Comparison of ENCODE assay signal across 29 cellular contexts in genomic region chr12:116690016-116690709, GRCh38. TPM values are rescaled to one million over a fixed set of nuclear protein-coding genes. Genes with fewer than 3 reads are reported as not detected.
DNase-seq lines count a peak whose midpoint lies in the region; ATAC-seq, FAIRE-seq and TF ChIP-seq lines count a peak whose summit lies in the region.
"Had no signal": no experiment of that assay in that cellular context is flagged by ENCODE, and none has a peak within 500 bp of the region (broad histone marks: within the 10 kb centered on the region; RNA-seq: fewer than 3 reads in every experiment).

No MANE protein-coding gene starts in this region.

- H2AFZ ChIP-seq in Karpas-422 (ENCODE audit: low read length) = no peak overlapping the region; the same call in 1 of the 2 replicates
- H2AFZ ChIP-seq in GM23248 = no peak overlapping the region

- H3K9me3 ChIP-seq in BLaER1 treated with 17β-estradiol and CSF1 and Interleukin-3, amounts not matched to agents 10 nM and 100 nM (replicated peaks in 1 of 11) = peaks cover 0 to 13% (median 8%) of the 10 kb centered on the region in 11 experiments; a peak in 8 of 22 replicates
- H3K9me3 ChIP-seq in Karpas-422 (ENCODE audit: low read length) (no peaks in the 10 kb centered on the region; the same call in 1 of the 2 replicates), pancreas (no peaks in the 10 kb centered on the region), GM23248 (ENCODE audit: low read depth) (no peaks in the 10 kb centered on the region)
- H3K9me3 ChIP-seq: Caco-2, gastroesophageal sphincter, mucosa of descending colon, spleen, testis had no signal

- H3F3A ChIP-seq in GM23248 (ENCODE audit: insufficient read depth) = no peaks in the 10 kb centered on the region

- H3K4me2 ChIP-seq in BLaER1 treated with 17β-estradiol and CSF1 and Interleukin-3, amounts not matched to agents 10 nM and 100 nM = peak overlapping the region; percentile 47 to 99 (median 97)
- H3K4me2 ChIP-seq in Karpas-422 (ENCODE audit: low read depth, low read length, poor library complexity, severe bottlenecking) (peak overlapping the region; percentile 79), GM23248 (ENCODE audit: unreplicated experiment) (no peak overlapping the region)

- DNase-seq in Karpas-422 (peak; percentile 95), NOMO-1 treated with DMSO at 0.1 percent for 48 hours (lab: John Stamatoyannopoulos, UW; ENCODE audit: unreplicated experiment) (peak; percentile 79), left kidney (ENCODE audit: low read depth, low spot score) (peak; percentile 89), pancreas (no peak), GM23248 (no peak)
- DNase-seq: activated CD4-positive, alpha-beta memory T cell treated with anti-CD3 and anti-CD28 coated beads for 36 hours; activated naive CD4-positive, alpha-beta T cell; activated naive CD8-positive, alpha-beta T cell treated with anti-CD3 and anti-CD28 coated beads, Interleukin-2, amount 50 U/mL, for 24 hours; activated T-cell treated with anti-CD3 and anti-CD28 coated beads, Interleukin-2, amount 50 U/mL, for 72 hours; Caco-2; effector CD8-positive, alpha-beta T cell; mucosa of descending colon; natural killer cell; NCI-H146; NCI-H748 treated with DMSO at 0.1 percent for 48 hours; spleen; stimulated activated CD8-positive, alpha-beta memory T cell treated with anti-CD3 and anti-CD28 coated beads, Interleukin-4, amount 100 ng/mL, for 48 hours; T-helper 17 cell; testis had no signal

- 83 to 87% methylated on average over 7 of the region's 7 CpGs for WGBS in pancreas, 2 donors
- WGBS in GM23248 (ENCODE audit: low coverage in 1 of 2, low lambda C conversion rate in 2 of 2, missing lambda C conversion rate in 2 of 2), 2 experiments = 63 to 65% methylated on average over 7 of the region's 7 CpGs

- ATAC-seq in HG02798 (IDR thresholded peaks at IDR 0.05; ENCODE audit: poor library complexity, unreplicated experiment) (no peak), pancreas (no peak), HG03457 (IDR thresholded peaks at IDR 0.05; ENCODE audit: unreplicated experiment) (no peak)
- ATAC-seq: activated CD4-positive, CD25-positive, alpha-beta regulatory T cell treated with anti-CD3 and anti-CD28 coated beads, Interleukin-2, amount 50 U/mL, for 24 hours; activated naive CD8-positive, alpha-beta T cell treated with anti-CD3 and anti-CD28 coated beads, Interleukin-2, amount 50 U/mL, for 24 hours; activated T-cell treated with anti-CD3 and anti-CD28 coated beads, Interleukin-2, amount 50 U/mL, for 72 hours; gastroesophageal sphincter; HCT116; mucosa of descending colon; natural killer cell; T-helper 17 cell had no signal

- no peak for FAIRE-seq in pancreas (lab: Jason Lieb, UNC)
- FAIRE-seq: astrocyte had no signal

- H3K9ac ChIP-seq in BLaER1 treated with 17β-estradiol and CSF1 and Interleukin-3, amounts not matched to agents 10 nM and 100 nM = peak overlapping the region in 9 of 11 experiments; percentile 1 to 60 (median 35); a peak in 14 of 22 replicates
- H3K9ac ChIP-seq in Karpas-422 (ENCODE audit: low read length) (peak overlapping the region; percentile 62), GM23248 (no peak overlapping the region)

- intact Hi-C loops in pancreas (cut with DNase I) = no loop called here

- peak overlapping the region in 3 of 10 experiments; percentile 10 to 39 (median 18); a peak in 4 of 20 replicates for H3K4me3 ChIP-seq in BLaER1 treated with 17β-estradiol and CSF1 and Interleukin-3, amounts not matched to agents 10 nM and 100 nM
- H3K4me3 ChIP-seq in Karpas-422 (ENCODE audit: low read length) = peak overlapping the region; percentile 58
- no peak overlapping the region for H3K4me3 ChIP-seq in pancreas
- H3K4me3 ChIP-seq in GM23248 = no peak overlapping the region
- H3K4me3 ChIP-seq: coronary artery, gastroesophageal sphincter, mucosa of descending colon, spleen, testis had no signal

- H3K9me2 ChIP-seq in Karpas-422 (replicated peaks; ENCODE audit: insufficient read depth, low read length) = no peaks in the 10 kb centered on the region
- H3K9me2 ChIP-seq in GM23248 (ENCODE audit: insufficient read depth) = no peaks in the 10 kb centered on the region

- peak overlapping the region in 8 of 11 experiments; percentile 25 to 76 (median 49); a peak in 14 of 22 replicates for H3K27ac ChIP-seq in BLaER1 treated with 17β-estradiol and CSF1 and Interleukin-3, amounts not matched to agents 10 nM and 100 nM
- H3K27ac ChIP-seq in Karpas-422 (ENCODE audit: low read length) (peak overlapping the region; percentile 95), pancreas (no peak overlapping the region), GM23248 (no peak overlapping the region)
- H3K27ac ChIP-seq: coronary artery, gastroesophageal sphincter, RWPE1, spleen, testis had no signal

- peaks cover 51 to 91% (median 78%) of the 10 kb centered on the region in 10 experiments for H3K4me1 ChIP-seq in BLaER1 treated with 17β-estradiol and CSF1 and Interleukin-3, amounts not matched to agents 10 nM and 100 nM
- peaks cover 72% of the 10 kb centered on the region for H3K4me1 ChIP-seq in Karpas-422 (ENCODE audit: low read length)
- peaks cover 0 to 13% (median 10%) of the 10 kb centered on the region in 3 donors for H3K4me1 ChIP-seq in pancreas
- H3K4me1 ChIP-seq in GM23248 (ENCODE audit: insufficient read depth) = peaks cover 4% of the 10 kb centered on the region; the same call in 1 of the 2 replicates
- H3K4me1 ChIP-seq: Caco-2 had no signal

- H3K79me2 ChIP-seq in Karpas-422 (ENCODE audit: low read length) (no peaks in the 10 kb centered on the region), GM23248 (ENCODE audit: insufficient read depth) (no peaks in the 10 kb centered on the region)

- peaks cover 0 to 24% (median 0%) of the 10 kb centered on the region in 11 experiments; a peak in 9 of 22 replicates for H3K27me3 ChIP-seq in BLaER1 treated with 17β-estradiol and CSF1 and Interleukin-3, amounts not matched to agents 10 nM and 100 nM
- H3K27me3 ChIP-seq in Karpas-422 (ENCODE audit: low read length) = no peaks in the 10 kb centered on the region
- H3K27me3 ChIP-seq in pancreas = no peaks in the 10 kb centered on the region
- peaks cover 38% of the 10 kb centered on the region for H3K27me3 ChIP-seq in GM23248 (replicated peaks; ENCODE audit: insufficient read depth)
- H3K27me3 ChIP-seq: testis had no signal

- H4K20me1 ChIP-seq in BLaER1 treated with 17β-estradiol and CSF1 and Interleukin-3, amounts not matched to agents 10 nM and 100 nM = no peaks in the 10 kb centered on the region
- H4K20me1 ChIP-seq in Karpas-422 (ENCODE audit: insufficient read depth, low read depth, low read length) (no peaks in the 10 kb centered on the region), GM23248 (ENCODE audit: insufficient read depth) (no peaks in the 10 kb centered on the region)

- no peaks in the 10 kb centered on the region; a peak in 1 of 22 replicates for H3K36me3 ChIP-seq in BLaER1 treated with 17β-estradiol and CSF1 and Interleukin-3, amounts not matched to agents 10 nM and 100 nM
- H3K36me3 ChIP-seq in Karpas-422 (ENCODE audit: insufficient read depth, low read length) = no peaks in the 10 kb centered on the region
- H3K36me3 ChIP-seq in pancreas = no peaks in the 10 kb centered on the region
- no peaks in the 10 kb centered on the region for H3K36me3 ChIP-seq in GM23248 (ENCODE audit: low read depth)
- H3K36me3 ChIP-seq: gastroesophageal sphincter, spleen had no signal

- no peak for TF ChIP-seq CTCF in pancreas (IDR thresholded peaks at IDR 0.05)

- in situ Hi-C loops in GM23248 (cut with MboI) = no loop called here

RNA-seq across cellular contexts. Expression of gene SPRING1, which starts 47.7 kb away (rescaled TPM):
- 23.0 and 33.3 TPM in 2 replicates for total RNA-seq in Karpas-422 (2014; rRNA removed; shearing (Covaris generic); ENCODE audit: low replicate concordance)
- total RNA-seq in pancreas = 10 to 100 TPM in 4 of 6 donors, 1 to 10 TPM in 2; 7.9 to 21.9 (median 11.7) TPM
- polyA plus RNA-seq in pancreas (1 to 10 TPM; 7.5 to 8.4 TPM), GM23248 (2016; fragmentation: Nextera tagmentation; extraction: Ambion mirVana) (15.4 and 16.8 TPM in 2 replicates)
- total RNA-seq in GM23248 (2014; rRNA removed; shearing (Covaris generic)) = 20.0 and 21.4 TPM in 2 replicates

RNA-seq across cellular contexts. Expression of gene RNFT2, which starts 48.0 kb away (rescaled TPM):
- total RNA-seq in Karpas-422 (2014; rRNA removed; shearing (Covaris generic); ENCODE audit: low replicate concordance) = 6.7 and 10.7 TPM in 2 replicates
- total RNA-seq in pancreas = 1 to 10 TPM in 4 of 6 donors, under 1 TPM in 2; 0.51 to 1.8 (median 1.2) TPM
- 1 to 10 TPM; 1.6 to 2.6 TPM for polyA plus RNA-seq in pancreas
- total RNA-seq in GM23248 (2014; rRNA removed; shearing (Covaris generic)) = 0.43 TPM in 1 of 2 replicates, not detected in the other
- 0.24 and 0.33 TPM in 2 replicates for polyA plus RNA-seq in GM23248 (2016; fragmentation: Nextera tagmentation; extraction: Ambion mirVana)
- polyA plus RNA-seq: CD14-positive monocyte had no signal

Comparison
In these comparisons a context has a peak if more than half of its experiments do, and no peak if none do; other contexts are left out.
1. H3K27ac ChIP-seq: peak in BLaER1 treated with 17β-estradiol and CSF1 and Interleukin-3, amounts not matched to agents 10 nM and 100 nM (8 of 11) and Karpas-422 (single experiment); none in pancreas (0 of 4) and GM23248 (single experiment).
2. DNase-seq: peak in Karpas-422 (single experiment), NOMO-1 treated with DMSO at 0.1 percent for 48 hours (single experiment) and left kidney (single experiment); none in pancreas (0 of 6) and GM23248 (single experiment).